Comparison of ENCODE assay signal across 31 cellular contexts in the genomic region with DNA sequence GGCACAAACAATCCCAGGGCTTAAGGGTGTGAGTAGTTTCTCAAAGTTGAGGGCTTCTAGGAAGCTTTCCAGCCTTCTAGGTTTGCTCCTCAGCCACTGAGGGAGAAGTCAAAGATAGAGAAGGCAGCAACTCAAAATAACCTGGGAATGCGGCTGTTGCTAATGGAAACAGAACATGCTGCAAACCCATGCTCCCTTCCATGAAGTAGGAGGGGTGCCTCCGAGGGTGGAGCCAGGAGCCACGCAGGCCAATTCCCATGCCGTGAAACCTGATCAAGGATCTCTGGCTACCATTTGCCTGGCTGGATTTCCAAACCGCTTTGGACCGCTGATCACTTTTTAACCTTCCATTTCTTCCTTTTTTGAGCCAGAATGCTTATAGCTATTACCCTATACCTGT.
"Had no signal": no experiment of that assay in that cellular context is flagged by ENCODE, and none has a peak within 500 bp of the region (broad histone marks: within the 10 kb centered on the region; RNA-seq: fewer than 3 reads in every experiment).

No MANE protein-coding gene starts in this region.

- ATAC-seq: activated CD4-positive, alpha-beta T cell treated with anti-CD3 and anti-CD28 coated beads for 36 hours; body of pancreas; effector memory CD8-positive, alpha-beta T cell; stimulated activated effector memory CD8-positive, alpha-beta T cell treated with anti-CD3 and anti-CD28 coated beads, Interleukin-12 subunit alpha, Interleukin-12 subunit beta, amount 100 ng/mL, for 72 hours; T-cell had no signal

- H3K36me3 Mint-ChIP-seq: activated naive CD8-positive, alpha-beta T cell treated with anti-CD3 and anti-CD28 coated beads for 36 hours; stimulated activated effector memory CD8-positive, alpha-beta T cell treated with anti-CD3 and anti-CD28 coated beads, Interleukin-12 subunit alpha, Interleukin-12 subunit beta, amount 100 ng/mL, for 72 hours; T-cell had no signal

- H3K27me3 ChIP-seq: adrenal gland, body of pancreas, ovary, sigmoid colon, uterus had no signal

- H3K4me3 ChIP-seq: adrenal gland, body of pancreas, coronary artery, left ventricle myocardium inferior, ovary, sigmoid colon, thoracic aorta, uterus had no signal

- H3K27ac Mint-ChIP-seq: activated B cell treated with CpG ODN at 0.5 μM for 24 hours; activated CD4-positive, alpha-beta T cell treated with anti-CD3 and anti-CD28 coated beads for 36 hours; activated naive CD8-positive, alpha-beta T cell treated with anti-CD3 and anti-CD28 coated beads for 36 hours; effector memory CD8-positive, alpha-beta T cell; nephron progenitor cell; progenitor cell of endocrine pancreas; stimulated activated effector memory CD8-positive, alpha-beta T cell treated with anti-CD3 and anti-CD28 coated beads, Interleukin-12 subunit alpha, Interleukin-12 subunit beta, amount 100 ng/mL, for 72 hours; stimulated activated naive CD8-positive, alpha-beta T cell treated with anti-CD3 and anti-CD28 coated beads, Interleukin-15, Interleukin-2, amounts not matched to agents 100 ng/mL and 50 ng/mL, for 24 hours; T-cell; T-helper 2 cell treated with Interferon-gamma antibody and Interleukin-4, amounts not matched to agents 5 μg/mL and 100 μg/mL, for 36 hours had no signal

- DNase-seq: activated B cell treated with CpG ODN at 0.5 μM for 24 hours; activated CD4-positive, alpha-beta T cell treated with anti-CD3 and anti-CD28 coated beads for 36 hours; activated CD4-positive, alpha-beta T cell treated with anti-CD3 and anti-CD28 coated beads, Interleukin-2, amount 50 U/mL, for 4 hours; activated effector memory CD4-positive, alpha-beta T cell treated with Interleukin-2 at 50 U/mL for 16 hours; activated naive CD4-positive, alpha-beta T cell treated with Interleukin-2 at 50 U/mL for 16 hours; activated naive CD8-positive, alpha-beta T cell treated with anti-CD3 and anti-CD28 coated beads for 36 hours; activated T-cell treated with anti-CD3 and anti-CD28 coated beads for 4 hours; adrenal gland; aorta; body of pancreas; cerebellar nuclear complex; effector memory CD8-positive, alpha-beta T cell; erythroblast; foreskin melanocyte; left ventricle myocardium inferior; nephron progenitor cell; ovary; retina; sigmoid colon; small intestine; stimulated activated CD4-positive, alpha-beta T cell treated with anti-CD3 and anti-CD28 coated beads, Interleukin-4, amount 100 ng/mL, for 24 hours; T-cell; trophoblast cell had no signal

- FAIRE-seq: islet of Langerhans, small intestine had no signal

- H3K36me3 ChIP-seq: adrenal gland, left ventricle myocardium inferior, ovary, sigmoid colon, thoracic aorta, uterus had no signal

- H3K4me1 Mint-ChIP-seq: activated B cell treated with CpG ODN at 0.5 μM for 24 hours; activated CD4-positive, alpha-beta T cell treated with anti-CD3 and anti-CD28 coated beads for 36 hours; activated naive CD8-positive, alpha-beta T cell treated with anti-CD3 and anti-CD28 coated beads for 36 hours; stimulated activated effector memory CD8-positive, alpha-beta T cell treated with anti-CD3 and anti-CD28 coated beads, Interleukin-12 subunit alpha, Interleukin-12 subunit beta, amount 100 ng/mL, for 72 hours; T-cell had no signal

- H3K27ac ChIP-seq: adrenal gland, body of pancreas, coronary artery, left ventricle myocardium inferior, ovary, sigmoid colon, thoracic aorta, uterus had no signal

- H3K27me3 Mint-ChIP-seq: progenitor cell of endocrine pancreas had no signal

- H3K4me3 Mint-ChIP-seq: activated B cell treated with CpG ODN at 0.5 μM for 24 hours; activated CD4-positive, alpha-beta T cell treated with anti-CD3 and anti-CD28 coated beads for 36 hours; activated naive CD8-positive, alpha-beta T cell treated with anti-CD3 and anti-CD28 coated beads for 36 hours; effector memory CD8-positive, alpha-beta T cell; nephron progenitor cell; stimulated activated effector memory CD8-positive, alpha-beta T cell treated with anti-CD3 and anti-CD28 coated beads, Interleukin-12 subunit alpha, Interleukin-12 subunit beta, amount 100 ng/mL, for 72 hours; stimulated activated naive CD8-positive, alpha-beta T cell treated with anti-CD3 and anti-CD28 coated beads, Interleukin-15, Interleukin-2, amounts not matched to agents 100 ng/mL and 50 ng/mL, for 24 hours; T-cell; T-helper 2 cell treated with Interferon-gamma antibody and Interleukin-4, amounts not matched to agents 5 μg/mL and 100 μg/mL, for 36 hours had no signal

- H3K9me3 Mint-ChIP-seq: activated B cell treated with CpG ODN at 0.5 μM for 24 hours; effector memory CD8-positive, alpha-beta T cell; stimulated activated effector memory CD8-positive, alpha-beta T cell treated with anti-CD3 and anti-CD28 coated beads, Interleukin-12 subunit alpha, Interleukin-12 subunit beta, amount 100 ng/mL, for 72 hours; stimulated activated naive CD8-positive, alpha-beta T cell treated with anti-CD3 and anti-CD28 coated beads, Interleukin-15, Interleukin-2, amounts not matched to agents 100 ng/mL and 50 ng/mL, for 24 hours; T-helper 2 cell treated with Interferon-gamma antibody and Interleukin-4, amounts not matched to agents 5 μg/mL and 100 μg/mL, for 36 hours had no signal

- H3K9me3 ChIP-seq: adrenal gland, body of pancreas, ovary, sigmoid colon, thoracic aorta, uterus had no signal

- H3K4me1 ChIP-seq: adrenal gland, body of pancreas, left ventricle myocardium inferior, uterus had no signal
